In the genomic region with DNA sequence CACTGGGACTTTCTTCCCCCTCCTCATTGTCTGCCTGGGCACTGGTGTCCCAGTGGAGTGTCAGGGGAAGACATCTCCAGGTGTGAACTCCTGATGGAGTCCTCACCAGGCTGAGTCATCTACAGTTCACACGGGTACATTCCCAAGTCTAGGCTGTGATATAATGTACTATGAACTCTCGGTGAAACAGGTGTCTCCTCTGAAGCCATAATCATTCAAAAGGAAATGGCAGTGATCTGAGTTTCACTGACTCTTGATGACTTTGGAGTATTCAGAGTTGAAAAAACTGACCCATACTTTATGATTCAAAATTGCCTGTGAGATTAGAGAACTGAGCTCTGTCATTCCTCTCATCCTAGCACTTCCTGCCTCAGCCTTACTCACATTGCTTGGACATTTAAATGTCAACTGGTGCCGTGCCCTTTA, we compare ENCODE assay signal across 8 cellular contexts. TPM values are rescaled to one million over a fixed set of nuclear protein-coding genes. Genes with fewer than 3 reads are reported as not detected.
DNase-seq lines count a peak whose midpoint lies in the region; ATAC-seq lines count a peak whose summit lies in the region.

No MANE protein-coding gene starts in this region.

- H3K36me3 Mint-ChIP-seq in activated CD4-positive, alpha-beta T cell treated with anti-CD3 and anti-CD28 coated beads, Interleukin-2, amount 10 ng/mL, durations not matched to agents 24 days and 14 days (ENCODE audit: low read depth), result no peaks in the 10 kb centered on the region
- H3K36me3 Mint-ChIP-seq in T-cell, result no peaks in the 10 kb centered on the region
- no peaks in the 10 kb centered on the region for H3K36me3 Mint-ChIP-seq in stimulated activated naive B cell treated with anti-CD40 and anti-IgM and Interleukin-4, amounts not matched to agents 10 μg/mL and 1 μg/mL and 100 μg/mL, for 72 hours

- peaks cover 12% of the 10 kb centered on the region for H3K4me1 Mint-ChIP-seq in activated CD4-positive, alpha-beta T cell treated with anti-CD3 and anti-CD28 coated beads, Interleukin-2, amount 10 ng/mL, durations not matched to agents 24 days and 14 days
- H3K4me1 Mint-ChIP-seq in T-cell, result peaks cover 14 to 15% (median 14%) of the 10 kb centered on the region in 3 donors
- peaks cover 8 to 11% of the 10 kb centered on the region in 2 donors for H3K4me1 Mint-ChIP-seq in stimulated activated naive B cell treated with anti-CD40 and anti-IgM and Interleukin-4, amounts not matched to agents 10 μg/mL and 1 μg/mL and 100 μg/mL, for 72 hours

- H3K4me3 Mint-ChIP-seq in activated CD4-positive, alpha-beta T cell treated with anti-CD3 and anti-CD28 coated beads, Interleukin-2, amount 10 ng/mL, durations not matched to agents 24 days and 14 days, result peak overlapping the region; percentile 63
- H3K4me3 Mint-ChIP-seq in T-cell, result peak overlapping the region in 1 of 3 donors; percentile 71
- no peak overlapping the region for H3K4me3 Mint-ChIP-seq in stimulated activated naive B cell treated with anti-CD40 and anti-IgM and Interleukin-4, amounts not matched to agents 10 μg/mL and 1 μg/mL and 100 μg/mL, for 72 hours

- peak; percentile 35 for ATAC-seq in HG02981 (IDR thresholded peaks at IDR 0.05; ENCODE audit: unreplicated experiment)
- peak in 3 of 4 experiments; percentile 17 to 31 (median 19) for ATAC-seq in T-cell (replicated peaks in 1 of 4)
- peak; percentile 43 to 44 for ATAC-seq in stimulated activated naive B cell treated with anti-CD40 and anti-IgM and Interleukin-4, amounts not matched to agents 10 μg/mL and 1 μg/mL and 100 μg/mL, for 72 hours (replicated peaks)

- POLR2A ChIA-PET in T-cell (lab: Charles Lee), result interaction anchor here in 1 of 2 donors (0.6 to 0.7 kb wide), 2 partner anchors 25 to 82 kb away, joined by 5 read pairs; no protein-coding TSS in a partner anchor

- intact Hi-C loops in activated CD4-positive, alpha-beta T cell treated with anti-CD3 and anti-CD28 coated beads, Interleukin-2, amount 10 ng/mL, durations not matched to agents 24 days and 14 days (cut with micrococcal nuclease), result no loop called here

- H3K27ac Mint-ChIP-seq in activated CD4-positive, alpha-beta T cell treated with anti-CD3 and anti-CD28 coated beads, Interleukin-2, amount 10 ng/mL, durations not matched to agents 24 days and 14 days, result peak overlapping the region; percentile 82
- peak overlapping the region in 1 of 2 donors; percentile 0 for H3K27ac Mint-ChIP-seq in T-cell
- no peak overlapping the region for H3K27ac Mint-ChIP-seq in stimulated activated naive B cell treated with anti-CD40 and anti-IgM and Interleukin-4, amounts not matched to agents 10 μg/mL and 1 μg/mL and 100 μg/mL, for 72 hours

- CTCF ChIA-PET in T-cell (lab: Charles Lee), result no interaction called here

- no peaks in the 10 kb centered on the region for H3K9me3 Mint-ChIP-seq in activated CD4-positive, alpha-beta T cell treated with anti-CD3 and anti-CD28 coated beads, Interleukin-2, amount 10 ng/mL, durations not matched to agents 24 days and 14 days
- no peaks in the 10 kb centered on the region for H3K9me3 Mint-ChIP-seq in T-cell
- no peaks in the 10 kb centered on the region for H3K9me3 Mint-ChIP-seq in stimulated activated naive B cell treated with anti-CD40 and anti-IgM and Interleukin-4, amounts not matched to agents 10 μg/mL and 1 μg/mL and 100 μg/mL, for 72 hours

- no peak for DNase-seq in activated CD4-positive, alpha-beta T cell treated with anti-CD3 and anti-CD28 coated beads, Interleukin-2, amount 10 ng/mL, durations not matched to agents 24 days and 14 days
- DNase-seq in activated CD4-positive, alpha-beta T cell treated with anti-CD3 and anti-CD28 coated beads, Interleukin-2, amount 50 U/mL, for 1 hour, result no peak
- DNase-seq in T-cell (no peak), NCI-H524 (lab: John Stamatoyannopoulos, UW) (no peak), GM19238 (ENCODE audit: insufficient read length, low spot score) (no peak), MV-4-11 (lab: John Stamatoyannopoulos, UW) (no peak)
- DNase-seq in stimulated activated naive B cell treated with anti-CD40 and anti-IgM and Interleukin-4, amounts not matched to agents 10 μg/mL and 1 μg/mL and 100 μg/mL, for 72 hours, result no peak

- H3K27me3 Mint-ChIP-seq in activated CD4-positive, alpha-beta T cell treated with anti-CD3 and anti-CD28 coated beads, Interleukin-2, amount 10 ng/mL, durations not matched to agents 24 days and 14 days, result peaks cover 16% of the 10 kb centered on the region
- H3K27me3 Mint-ChIP-seq in T-cell, result peaks cover 8 to 9% of the 10 kb centered on the region in 2 donors
- peaks cover 16 to 22% of the 10 kb centered on the region in 2 donors for H3K27me3 Mint-ChIP-seq in stimulated activated naive B cell treated with anti-CD40 and anti-IgM and Interleukin-4, amounts not matched to agents 10 μg/mL and 1 μg/mL and 100 μg/mL, for 72 hours

RNA-seq across cellular contexts. Expression of a gene that starts 9.1 kb away (rescaled TPM):
- total RNA-seq in activated CD4-positive, alpha-beta T cell treated with anti-CD3 and anti-CD28 coated beads, Interleukin-2, amount 10 ng/mL, durations not matched to agents 24 days and 14 days, result 0.05 and 0.07 TPM in 2 replicates
- total RNA-seq in T-cell, result under 1 TPM in 3 of 5 donors, not detected in 2; 0.03 to 0.15 (median 0.09) TPM
